Comparison of ENCODE assay signal across 14 cellular contexts in the genomic region with DNA sequence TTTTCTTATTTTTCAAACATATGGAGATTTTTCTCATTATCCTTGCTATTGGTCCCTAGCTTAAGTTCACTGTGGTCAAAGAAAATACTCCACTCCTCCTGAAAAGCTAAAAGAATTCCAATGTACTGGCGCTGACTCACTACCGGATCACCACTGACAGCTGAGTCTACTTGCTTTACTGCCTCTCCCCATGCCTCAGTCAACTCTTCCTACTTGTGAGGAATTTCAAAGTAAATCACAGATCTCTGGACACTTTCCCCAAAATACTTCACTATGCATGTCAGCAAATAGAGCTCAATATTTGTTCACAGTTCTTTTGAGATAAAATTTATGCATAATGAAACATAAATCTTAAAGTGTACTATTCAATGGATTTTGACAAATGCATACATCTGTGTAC. TPM values are rescaled to one million over a fixed set of nuclear protein-coding genes. Genes with fewer than 3 reads are reported as not detected.
A peak's percentile ranks its signal among the peaks of the same experiment; 100 is the strongest.
DNase-seq lines count a peak whose midpoint lies in the region; ATAC-seq and TF ChIP-seq lines count a peak whose summit lies in the region.
"Had no signal": no experiment of that assay in that cellular context is flagged by ENCODE, and none has a peak within 500 bp of the region (broad histone marks: within the 10 kb centered on the region; RNA-seq: fewer than 3 reads in every experiment).

No MANE protein-coding gene starts in this region.

- H3K27me3 Mint-ChIP-seq in activated CD4-positive, alpha-beta memory T cell treated with anti-CD3 and anti-CD28 coated beads for 36 hours: peaks cover 5% of the 10 kb centered on the region

- POLR2A ChIA-PET in activated CD4-positive, alpha-beta memory T cell treated with anti-CD3 and anti-CD28 coated beads for 36 hours (lab: Charles Lee): no interaction called here

- H3K36me3 Mint-ChIP-seq in activated CD4-positive, alpha-beta memory T cell treated with anti-CD3 and anti-CD28 coated beads for 36 hours: no peaks in the 10 kb centered on the region

- CTCF ChIA-PET in activated CD4-positive, alpha-beta memory T cell treated with anti-CD3 and anti-CD28 coated beads for 36 hours (lab: Charles Lee): interaction anchor here (0.6 to 1.6 kb wide), 5 partner anchors 8 to 95 kb away, joined by 3 to 5 read pairs (median 3); a partner anchor contains a TSS

- H3K27ac Mint-ChIP-seq in activated CD4-positive, alpha-beta memory T cell treated with anti-CD3 and anti-CD28 coated beads for 36 hours: no peak overlapping the region

- ATAC-seq in HG03432 (IDR thresholded peaks at IDR 0.05; ENCODE audit: unreplicated experiment): no peak
- ATAC-seq: left ventricle myocardium superior, pancreas had no signal

- TF ChIP-seq CTCF in AG10803 (conservative IDR thresholded peaks at IDR 0.05; ENCODE audit: low read length): no peak
- TF ChIP-seq CTCF in choroid plexus epithelial cell (conservative IDR thresholded peaks at IDR 0.05; ENCODE audit: low read depth, low read length): no peak

- DNase-seq in AG10803 (ENCODE audit: low read depth) (peak; percentile 95), M059J (ENCODE audit: low read depth) (peak; percentile 82), choroid plexus epithelial cell (ENCODE audit: low read depth) (peak; percentile 86), kidney tubule cell (ENCODE audit: low spot score) (peak; percentile 77), superior temporal gyrus (ENCODE audit: extremely low spot score) (no peak), Ammon's horn (ENCODE audit: low spot score) (no peak)
- no peak for DNase-seq in activated CD4-positive, alpha-beta memory T cell treated with anti-CD3 and anti-CD28 coated beads for 36 hours
- DNase-seq: activated effector memory CD4-positive, alpha-beta T cell treated with anti-CD3 and anti-CD28 coated beads, Interleukin-2, amount 50 U/mL, for 16 hours; glutamatergic neuron; left ventricle myocardium superior; NCI-H146; stimulated activated naive CD4-positive, alpha-beta T cell had no signal

- H3K9me3 Mint-ChIP-seq in activated CD4-positive, alpha-beta memory T cell treated with anti-CD3 and anti-CD28 coated beads for 36 hours: no peaks in the 10 kb centered on the region

- intact Hi-C loops in activated CD4-positive, alpha-beta memory T cell treated with anti-CD3 and anti-CD28 coated beads for 36 hours (cut with micrococcal nuclease): no loop called here

- H3K4me3 Mint-ChIP-seq in activated CD4-positive, alpha-beta memory T cell treated with anti-CD3 and anti-CD28 coated beads for 36 hours: no peak overlapping the region

- no peak overlapping the region for H3K4me3 ChIP-seq in AG10803 (ENCODE audit: low read length)
- no peak overlapping the region for H3K4me3 ChIP-seq in choroid plexus epithelial cell (ENCODE audit: low read depth, low read length)
- H3K4me3 ChIP-seq: pancreas had no signal

- no peaks in the 10 kb centered on the region for H3K4me1 Mint-ChIP-seq in activated CD4-positive, alpha-beta memory T cell treated with anti-CD3 and anti-CD28 coated beads for 36 hours (ENCODE audit: low read depth)

RNA-seq across cellular contexts. Expression of a gene that starts 8.4 kb away (rescaled TPM):
- 20.6 and 31.7 TPM in 2 replicates for total RNA-seq in M059J (2014; rRNA removed; shearing (Covaris generic))
- total RNA-seq in activated CD4-positive, alpha-beta memory T cell treated with anti-CD3 and anti-CD28 coated beads for 36 hours: 1 to 10 TPM; 7.2 to 7.6 TPM

RNA-seq across cellular contexts. Expression of a gene that starts 24.2 kb away (rescaled TPM):
- total RNA-seq in M059J (2014; rRNA removed; shearing (Covaris generic)): 13.8 and 25.3 TPM in 2 replicates
- 10 to 100 TPM; 15.4 to 17.2 TPM for total RNA-seq in activated CD4-positive, alpha-beta memory T cell treated with anti-CD3 and anti-CD28 coated beads for 36 hours

RNA-seq across cellular contexts. Expression of a gene that starts 32.9 kb away (rescaled TPM):
- 0.07 TPM in 1 of 2 replicates, not detected in the other for total RNA-seq in M059J (2014; rRNA removed; shearing (Covaris generic))
- not detected for total RNA-seq in activated CD4-positive, alpha-beta memory T cell treated with anti-CD3 and anti-CD28 coated beads for 36 hours

RNA-seq across cellular contexts. Expression of a gene that starts 56.9 kb away (rescaled TPM):
- total RNA-seq in M059J (2014; rRNA removed; shearing (Covaris generic)): 0.39 TPM in 1 of 2 replicates, not detected in the other
- under 1 TPM; 0.86 to 0.97 TPM for total RNA-seq in activated CD4-positive, alpha-beta memory T cell treated with anti-CD3 and anti-CD28 coated beads for 36 hours

Comparison
In these comparisons a context has a peak if more than half of its experiments do, and no peak if none do; other contexts are left out.
1. DNase-seq: peak in AG10803 (single experiment), M059J (single experiment), choroid plexus epithelial cell (single experiment) and kidney tubule cell (single experiment); none in activated CD4-positive, alpha-beta memory T cell treated with anti-CD3 and anti-CD28 coated beads for 36 hours (single experiment), superior temporal gyrus (single experiment) and Ammon's horn (single experiment).